Comparison of ENCODE assay signal across 21 cellular contexts in the genomic region with DNA sequence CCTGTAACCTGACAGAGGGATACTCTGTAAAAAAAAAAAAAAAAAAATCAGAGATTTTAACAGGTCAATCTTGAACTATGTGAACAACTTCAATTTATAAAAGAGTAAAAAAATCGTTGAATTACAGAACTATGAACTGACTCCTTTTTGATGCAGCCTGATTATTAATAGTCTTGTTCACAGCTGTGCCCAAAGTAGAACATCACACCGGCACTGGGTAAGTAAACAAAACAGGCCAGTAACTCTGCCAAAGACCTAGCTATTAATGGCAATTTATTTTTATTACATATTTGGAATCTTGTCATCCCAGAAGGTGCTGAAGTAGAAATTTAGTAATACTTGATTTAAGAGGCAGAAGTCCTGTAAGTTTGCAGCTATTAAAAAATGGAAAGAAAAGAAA. TPM values are rescaled to one million over a fixed set of nuclear protein-coding genes. Genes with fewer than 3 reads are reported as not detected.
"Had no signal": no experiment of that assay in that cellular context is flagged by ENCODE, and none has a peak within 500 bp of the region (broad histone marks: within the 10 kb centered on the region; RNA-seq: fewer than 3 reads in every experiment).

No MANE protein-coding gene starts in this region.

- DNase-seq: MV-4-11, NCI-H1048, NCI-H146, NCI-H1694 treated with DMSO at 0.1 percent for 48 hours, NCI-H1930, NCI-H2081, NCI-H2107, NCI-H2227 treated with DMSO at 0.1 percent for 48 hours, NCI-H510A treated with DMSO at 0.1 percent for 48 hours, NCI-H526, NCI-H748 treated with DMSO at 0.1 percent for 48 hours, RPMI8226, SHP77 treated with DMSO at 0.1 percent for 48 hours, SJCRH30, T-helper 2 cell had no signal

- H3K36me3 Mint-ChIP-seq: IgD-negative memory B cell had no signal

- H3K9me3 ChIP-seq: SJCRH30 had no signal

- H3K4me3 Mint-ChIP-seq: IgD-negative memory B cell had no signal

- H3K9me3 Mint-ChIP-seq: IgD-negative memory B cell had no signal

- H3K27ac ChIP-seq: HL-60, KMS-11, SJCRH30 had no signal

- H3K4me3 ChIP-seq: K562, SJCRH30 had no signal

- H3K4me1 ChIP-seq: SJCRH30 had no signal

- H3K4me1 Mint-ChIP-seq: IgD-negative memory B cell had no signal

- H3K27me3 ChIP-seq: SJCRH30 had no signal

- H3K36me3 ChIP-seq: SJCRH30 had no signal

- ATAC-seq: K562, SK-N-SH treated with all-trans-retinoic acid at 6 μM for 48 hours had no signal

- H3K27ac Mint-ChIP-seq: IgD-negative memory B cell had no signal

RNA-seq across cellular contexts. Expression of a gene that starts 31.4 kb away (rescaled TPM):
- total RNA-seq: SJCRH30; T-helper 1 cell treated with Interleukin-12 subunit alpha and Interleukin-12 subunit beta and Interleukin-4 antibody, amounts not matched to agents 30 ng/mL and 1 ng/mL, for 36 hours had no signal
- polyA plus RNA-seq: IgD-negative memory B cell had no signal
